In the genomic region with DNA sequence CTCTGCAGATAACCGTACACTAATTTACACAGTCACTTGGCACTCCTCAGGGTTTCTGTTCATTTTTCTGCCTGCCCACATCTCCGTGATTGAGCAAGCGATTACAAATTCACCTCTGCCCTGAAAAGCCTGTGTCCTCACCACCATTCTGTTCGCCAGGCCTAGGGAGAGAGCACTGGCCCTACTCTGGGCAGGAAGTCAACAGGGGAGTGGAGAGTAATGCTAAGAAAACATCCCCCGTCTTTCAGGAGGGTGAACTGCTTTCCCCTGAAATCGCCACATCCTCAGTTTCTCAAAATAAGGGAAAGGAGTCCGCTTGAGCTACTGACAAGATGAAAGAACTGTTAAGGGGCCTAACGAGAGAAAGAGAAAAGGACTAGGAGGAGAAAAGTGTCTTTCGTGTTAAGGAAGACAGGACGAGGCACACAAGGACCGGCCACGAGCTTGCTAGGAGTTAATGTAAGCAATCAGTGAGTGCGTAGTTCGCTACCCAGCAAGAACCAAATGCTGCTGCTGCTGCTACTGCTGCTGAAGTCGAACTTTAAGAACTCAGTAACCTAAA, we compare ENCODE assay signal across 8 cellular contexts. TPM values are rescaled to one million over a fixed set of nuclear protein-coding genes. Genes with fewer than 3 reads are reported as not detected.
DNase-seq lines count a peak whose midpoint lies in the region; ATAC-seq lines count a peak whose summit lies in the region.

No MANE protein-coding gene starts in this region.

- 10 to 15% methylated on average over 10 to 12 of the region's 15 CpGs for WGBS in mesodermal cell (ENCODE audit: insufficient coverage in 2 of 2), 2 experiments

- H3K36me3 ChIP-seq in endocrine pancreas (ENCODE audit: control insufficient read depth, insufficient read depth, low read length) (peaks cover 6% of the 10 kb centered on the region), mesodermal cell (ENCODE audit: control insufficient read depth, insufficient read depth, low read length) (peaks cover 54% of the 10 kb centered on the region)

- H3K27me3 Mint-ChIP-seq in T-cell: no peaks in the 10 kb centered on the region

- ATAC-seq in HG03520 (IDR thresholded peaks at IDR 0.05; ENCODE audit: unreplicated experiment) (peak; percentile 15), T-cell (replicated peaks in 1 of 4) (peak; percentile 33 to 40 (median 38)), HG03139 (IDR thresholded peaks at IDR 0.05; ENCODE audit: unreplicated experiment) (no peak)

- H3K36me3 Mint-ChIP-seq in T-cell: peaks cover 37% of the 10 kb centered on the region

- peak overlapping the region; percentile 75 for H3K9ac ChIP-seq in endocrine pancreas (ENCODE audit: control insufficient read depth, insufficient read depth, low read length)

- H3K27me3 ChIP-seq in endocrine pancreas (ENCODE audit: control insufficient read depth, insufficient read depth, low read length): no peaks in the 10 kb centered on the region

- peaks cover 28 to 30% (median 28%) of the 10 kb centered on the region in 3 donors for H3K4me1 Mint-ChIP-seq in T-cell

- peak overlapping the region; percentile 97 to 99 (median 99) for H3K4me3 Mint-ChIP-seq in T-cell

- DNase-seq in stimulated activated CD4-positive, alpha-beta T cell treated with anti-CD3 and anti-CD28 coated beads, Interleukin-1b, Interleukin-23, amount 100 ng/mL, for 48 hours: peak; percentile 5
- no peak for DNase-seq in stimulated activated CD4-positive, alpha-beta T cell treated with anti-CD3 and anti-CD28 coated beads, Interleukin-4, amount 100 ng/mL, for 24 hours
- DNase-seq in T-cell (peak in 3 of 34 experiments; percentile 1 to 4 (median 3)), ureter (ENCODE audit: low spot score) (peak; percentile 57)

- H3K9me3 ChIP-seq in endocrine pancreas (ENCODE audit: control insufficient read depth, low read length) (no peaks in the 10 kb centered on the region), mesodermal cell (ENCODE audit: control insufficient read depth, low read length) (no peaks in the 10 kb centered on the region)

- peak overlapping the region; percentile 76 for H3K4me3 ChIP-seq in endocrine pancreas (ENCODE audit: control insufficient read depth, insufficient read depth, low read length)
- peak overlapping the region; percentile 97 for H3K4me3 ChIP-seq in mesodermal cell (ENCODE audit: extremely low read depth, insufficient read depth, low read length, poor library complexity, severe bottlenecking)

- POLR2A ChIA-PET in T-cell (lab: Charles Lee): interaction anchor here (0.6 to 2.2 kb wide), 4 partner anchors 22 to 942 kb away, joined by 3 to 12 read pairs (median 9); partner anchors contain the start of genes DCAF8 (in 2 of the 2) and TOMM40L (in 1 of the 2)

- H3K4me1 ChIP-seq in endocrine pancreas (ENCODE audit: control insufficient read depth, insufficient read depth, low read length) (peaks cover 9% of the 10 kb centered on the region), mesodermal cell (ENCODE audit: control insufficient read depth, insufficient read depth, low read length, poor library complexity, severe bottlenecking) (peaks cover 7% of the 10 kb centered on the region)

- H3K9me3 Mint-ChIP-seq in T-cell: no peaks in the 10 kb centered on the region

- CTCF ChIA-PET in T-cell (lab: Charles Lee): interaction anchor here (0.9 to 1.9 kb wide), 5 partner anchors 8 to 198 kb away, joined by 3 to 7 read pairs (median 5); partner anchors contain the start of gene DCAF8 (in 1 of the 2)

- peak overlapping the region; percentile 55 for H3K27ac ChIP-seq in mesodermal cell (ENCODE audit: low read depth, low read length, severe bottlenecking)

- peak overlapping the region; percentile 94 to 95 for H3K27ac Mint-ChIP-seq in T-cell

RNA-seq across cellular contexts. Expression of gene PEX19, which starts 0.6 kb away (rescaled TPM):
- total RNA-seq in T-cell (10 to 100 TPM; 49.8 to 59.5 (median 53.3) TPM), ureter (102 TPM)
- polyA plus RNA-seq in mesodermal cell (2013, experiment 1 of 2): 60.5 TPM
- polyA plus RNA-seq in mesodermal cell (2013, experiment 2 of 2): 52.2 TPM

RNA-seq across cellular contexts. Expression of gene DCAF8, which starts 22.0 kb away (rescaled TPM):
- total RNA-seq in T-cell: 100 to 1,000 TPM; 173 to 221 (median 209) TPM
- polyA plus RNA-seq in mesodermal cell (2013, experiment 1 of 2): 99.9 TPM
- polyA plus RNA-seq in mesodermal cell (2013, experiment 2 of 2): 92.4 TPM
- total RNA-seq in ureter: 137 TPM

RNA-seq across cellular contexts. Expression of gene COPA, which starts 58.7 kb away (rescaled TPM):
- total RNA-seq in T-cell (100 to 1,000 TPM; 106 to 126 (median 111) TPM), ureter (164 TPM)
- 210 TPM for polyA plus RNA-seq in mesodermal cell (2013, experiment 1 of 2)
- polyA plus RNA-seq in mesodermal cell (2013, experiment 2 of 2): 194 TPM

RNA-seq across cellular contexts. Expression of gene NCSTN, which starts 58.9 kb away (rescaled TPM):
- total RNA-seq in T-cell: 10 to 100 TPM; 62.2 to 78.9 (median 71.8) TPM
- polyA plus RNA-seq in mesodermal cell (2013, experiment 1 of 2): 98.1 TPM
- polyA plus RNA-seq in mesodermal cell (2013, experiment 2 of 2): 95.6 TPM
- total RNA-seq in ureter: 95.6 TPM
